18 cellular contexts compared by ENCODE assay signal in the genomic region with DNA sequence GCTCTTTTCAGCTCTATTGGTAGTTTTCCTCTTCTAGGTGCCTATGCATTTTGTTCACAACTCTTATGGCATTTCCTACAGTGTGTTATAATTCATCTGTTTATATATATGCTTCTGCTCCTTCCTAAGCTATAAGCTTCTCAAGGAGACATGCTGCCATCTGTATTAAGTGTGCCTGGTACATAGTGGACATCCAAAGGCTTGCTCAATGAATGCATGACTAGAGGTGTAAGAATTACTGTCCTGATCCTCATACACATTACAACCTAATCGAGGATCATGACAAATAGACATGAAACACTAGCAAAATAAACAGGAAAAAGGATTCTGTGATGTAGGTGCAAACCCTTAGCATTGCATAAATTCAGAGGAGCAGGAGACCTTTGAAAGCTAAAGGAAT. TPM values are rescaled to one million over a fixed set of nuclear protein-coding genes. Genes with fewer than 3 reads are reported as not detected.
DNase-seq lines count a peak whose midpoint lies in the region; ATAC-seq and TF ChIP-seq lines count a peak whose summit lies in the region.
"Had no signal": no experiment of that assay in that cellular context is flagged by ENCODE, and none has a peak within 500 bp of the region (broad histone marks: within the 10 kb centered on the region; RNA-seq: fewer than 3 reads in every experiment).

No MANE protein-coding gene starts in this region.

- no peaks in the 10 kb centered on the region for H3K27me3 ChIP-seq in brain microvascular endothelial cell (replicated peaks)

- H3K36me3 Mint-ChIP-seq in activated naive CD4-positive, alpha-beta T cell treated with anti-CD3 and anti-CD28 coated beads, Interleukin-2, amount 50 U/mL, for 24 hours, result peaks cover 5% of the 10 kb centered on the region
- peaks cover 0 to 30% of the 10 kb centered on the region in 2 donors for H3K36me3 Mint-ChIP-seq in activated naive CD4-positive, alpha-beta T cell treated with anti-CD3 and anti-CD28 coated beads, Interleukin-2, amount 50 U/mL, for 72 hours
- peaks cover 14% of the 10 kb centered on the region for H3K36me3 Mint-ChIP-seq in activated T-helper 17 cell treated with anti-CD3 and anti-CD28 coated beads, Interleukin-2, amount 50 U/mL, for 72 hours (ENCODE audit: low read depth)
- peaks cover 4% of the 10 kb centered on the region for H3K36me3 Mint-ChIP-seq in memory B cell
- H3K36me3 Mint-ChIP-seq: CD4-positive, CD25-positive, alpha-beta regulatory T cell had no signal

- no peak overlapping the region for H3K4me3 Mint-ChIP-seq in activated naive CD4-positive, alpha-beta T cell treated with anti-CD3 and anti-CD28 coated beads, Interleukin-2, amount 50 U/mL, for 24 hours
- peak overlapping the region; percentile 59 for H3K4me3 Mint-ChIP-seq in activated T-helper 17 cell treated with anti-CD3 and anti-CD28 coated beads, Interleukin-2, amount 50 U/mL, for 72 hours
- no peak overlapping the region for H3K4me3 Mint-ChIP-seq in memory B cell

- H3K27ac Mint-ChIP-seq in activated naive CD4-positive, alpha-beta T cell treated with anti-CD3 and anti-CD28 coated beads, Interleukin-2, amount 50 U/mL, for 24 hours, result peak overlapping the region; percentile 51
- H3K27ac Mint-ChIP-seq in activated naive CD4-positive, alpha-beta T cell treated with anti-CD3 and anti-CD28 coated beads, Interleukin-2, amount 50 U/mL, for 72 hours, result no peak overlapping the region
- peak overlapping the region; percentile 13 for H3K27ac Mint-ChIP-seq in activated T-helper 17 cell treated with anti-CD3 and anti-CD28 coated beads, Interleukin-2, amount 50 U/mL, for 72 hours
- peak overlapping the region; percentile 45 for H3K27ac Mint-ChIP-seq in memory B cell

- H3K9me3 Mint-ChIP-seq in activated naive CD4-positive, alpha-beta T cell treated with anti-CD3 and anti-CD28 coated beads, Interleukin-2, amount 50 U/mL, for 24 hours, result peaks cover 13% of the 10 kb centered on the region
- peaks cover 0 to 21% of the 10 kb centered on the region in 2 donors for H3K9me3 Mint-ChIP-seq in activated naive CD4-positive, alpha-beta T cell treated with anti-CD3 and anti-CD28 coated beads, Interleukin-2, amount 50 U/mL, for 72 hours
- H3K9me3 Mint-ChIP-seq in activated T-helper 17 cell treated with anti-CD3 and anti-CD28 coated beads, Interleukin-2, amount 50 U/mL, for 72 hours, result no peaks in the 10 kb centered on the region
- H3K9me3 Mint-ChIP-seq in memory B cell, result no peaks in the 10 kb centered on the region

- no peaks in the 10 kb centered on the region for H3K27me3 Mint-ChIP-seq in activated naive CD4-positive, alpha-beta T cell treated with anti-CD3 and anti-CD28 coated beads, Interleukin-2, amount 50 U/mL, for 24 hours
- no peaks in the 10 kb centered on the region for H3K27me3 Mint-ChIP-seq in activated T-helper 17 cell treated with anti-CD3 and anti-CD28 coated beads, Interleukin-2, amount 50 U/mL, for 72 hours
- H3K27me3 Mint-ChIP-seq in memory B cell, result no peaks in the 10 kb centered on the region
- H3K27me3 Mint-ChIP-seq: CD4-positive, CD25-positive, alpha-beta regulatory T cell had no signal

- in situ Hi-C loops in brain microvascular endothelial cell (cut with HindIII; ENCODE audit: low pct_ligation_motif_present, low sequenced_read_pairs), result no loop called here

- ATAC-seq in activated naive CD4-positive, alpha-beta T cell treated with anti-CD3 and anti-CD28 coated beads, Interleukin-2, amount 50 U/mL, for 72 hours, result no peak
- ATAC-seq in activated T-helper 17 cell treated with anti-CD3 and anti-CD28 coated beads, Interleukin-2, amount 50 U/mL, for 72 hours (replicated peaks), result no peak
- ATAC-seq in memory B cell (ENCODE audit: low read depth), result no peak
- no peak for ATAC-seq in GM19023 (IDR thresholded peaks at IDR 0.05; ENCODE audit: unreplicated experiment)
- ATAC-seq: K562 had no signal

- TF ChIP-seq CTCF in brain microvascular endothelial cell (IDR thresholded peaks at IDR 0.05; ENCODE audit: low read depth, low read length, missing control alignments), result no peak

- no peaks in the 10 kb centered on the region for H3K36me3 ChIP-seq in brain microvascular endothelial cell (replicated peaks)
- H3K36me3 ChIP-seq: HAP-1 had no signal

- H3K27ac ChIP-seq in brain microvascular endothelial cell, result no peak overlapping the region
- H3K27ac ChIP-seq: HL-60 had no signal

- no peak for DNase-seq in activated naive CD4-positive, alpha-beta T cell treated with anti-CD3 and anti-CD28 coated beads, Interleukin-2, amount 50 U/mL, for 72 hours (ENCODE audit: low spot score in 2 of 2)
- DNase-seq in HCEC 1CT (peak; percentile 20), memory B cell (ENCODE audit: low spot score in 2 of 2) (no peak), brain microvascular endothelial cell (no peak), erythroblast (lab: John Stamatoyannopoulos, UW) (no peak)
- DNase-seq: 8988T; C1 segment of cervical spinal cord; Caco-2; CD4-positive, CD25-positive, alpha-beta regulatory T cell; DMS79; GDM1; GM23248 had no signal

- H3K4me1 Mint-ChIP-seq in activated naive CD4-positive, alpha-beta T cell treated with anti-CD3 and anti-CD28 coated beads, Interleukin-2, amount 50 U/mL, for 24 hours, result peaks cover 57% of the 10 kb centered on the region
- peaks cover 76% of the 10 kb centered on the region for H3K4me1 Mint-ChIP-seq in activated T-helper 17 cell treated with anti-CD3 and anti-CD28 coated beads, Interleukin-2, amount 50 U/mL, for 72 hours
- H3K4me1 Mint-ChIP-seq in memory B cell, result peaks cover 73% of the 10 kb centered on the region

- no peak overlapping the region for H3K4me3 ChIP-seq in brain microvascular endothelial cell (ENCODE audit: low read depth, low read length)
- H3K4me3 ChIP-seq: GM23248, HAP-1, K562 had no signal

- no peak for TF ChIP-seq POLR2A in erythroblast (IDR thresholded peaks at IDR 0.05; ENCODE audit: low read length)

RNA-seq across cellular contexts. Expression of a gene that starts 50.2 kb away (rescaled TPM):
- total RNA-seq in activated naive CD4-positive, alpha-beta T cell treated with anti-CD3 and anti-CD28 coated beads, Interleukin-2, amount 50 U/mL, for 72 hours, result 10 to 100 TPM; 11.1 to 12.5 TPM
- 10 to 100 TPM; 33.5 to 40.9 TPM for total RNA-seq in activated T-helper 17 cell treated with anti-CD3 and anti-CD28 coated beads, Interleukin-2, amount 50 U/mL, for 72 hours

Comparison
In these comparisons a context has a peak if more than half of its experiments do, and no peak if none do; other contexts are left out.
1. H3K27ac Mint-ChIP-seq: peak in activated naive CD4-positive, alpha-beta T cell treated with anti-CD3 and anti-CD28 coated beads, Interleukin-2, amount 50 U/mL, for 24 hours (single experiment), activated T-helper 17 cell treated with anti-CD3 and anti-CD28 coated beads, Interleukin-2, amount 50 U/mL, for 72 hours (single experiment) and memory B cell (single experiment); none in activated naive CD4-positive, alpha-beta T cell treated with anti-CD3 and anti-CD28 coated beads, Interleukin-2, amount 50 U/mL, for 72 hours (0 of 2).